17 cellular contexts compared by ENCODE assay signal in the genomic region with DNA sequence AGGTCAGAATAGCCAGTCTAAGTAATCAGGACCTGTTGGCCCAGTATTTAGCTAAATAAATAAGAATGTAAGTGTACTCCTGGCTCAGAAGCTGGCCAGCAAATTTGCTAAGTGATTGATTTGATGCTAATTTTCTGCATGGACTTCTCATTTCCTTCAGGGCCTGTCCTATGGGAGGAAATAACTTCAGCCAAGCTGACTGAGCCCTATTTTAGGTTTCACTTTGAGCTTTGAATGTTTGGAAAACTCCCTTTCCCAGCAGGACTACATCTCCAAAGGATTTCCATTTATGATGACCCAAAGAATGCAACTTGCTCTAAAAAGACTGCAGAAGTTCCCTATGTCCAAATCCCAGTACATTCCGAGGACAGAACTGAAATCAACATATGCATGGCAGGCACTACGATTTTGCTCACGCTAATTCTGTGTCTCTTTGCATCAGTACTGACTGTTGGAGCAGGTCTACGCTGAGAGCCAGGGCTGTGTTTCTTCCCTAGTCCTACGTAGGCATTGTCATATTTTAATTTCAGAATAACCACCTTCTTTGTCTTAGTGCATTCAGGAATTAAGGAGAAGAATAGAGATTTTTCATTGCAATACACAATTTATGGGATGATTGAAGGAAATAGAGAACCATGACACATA.
A peak's percentile ranks its signal among the peaks of the same experiment; 100 is the strongest.
DNase-seq lines count a peak whose midpoint lies in the region; ATAC-seq, FAIRE-seq and TF ChIP-seq lines count a peak whose summit lies in the region.
"Had no signal": no experiment of that assay in that cellular context is flagged by ENCODE, and none has a peak within 500 bp of the region (broad histone marks: within the 10 kb centered on the region; RNA-seq: fewer than 3 reads in every experiment).

No MANE protein-coding gene starts in this region.

- TF ChIP-seq POLR2A in H54 (IDR thresholded peaks at IDR 0.05; ENCODE audit: low read depth, low read length), result no peak

- H3K4me3 ChIP-seq in kidney (ENCODE audit: low read length in 2 of 2), result peak overlapping the region; percentile 9 to 40
- peak overlapping the region; percentile 25 for H3K4me3 ChIP-seq in skeletal muscle cell (ENCODE audit: low read depth, low read length)

- intact Hi-C loops in kidney (cut with DNase I), result no loop called here

- ATAC-seq in GM18861 (IDR thresholded peaks at IDR 0.05; ENCODE audit: unreplicated experiment), result no peak
- ATAC-seq: activated CD4-positive, alpha-beta T cell treated with anti-CD3 and anti-CD28 coated beads for 36 hours; esophagus mucosa; left colon; naive thymus-derived CD4-positive, alpha-beta T cell had no signal

- H3K4me1 ChIP-seq in kidney (ENCODE audit: control insufficient read depth in 1 of 2, insufficient read depth in 1 of 2, low read depth in 1 of 2, low read length in 2 of 2), result peaks cover 0 to 6% of the 10 kb centered on the region in 2 donors

- no peak overlapping the region for H3K9ac ChIP-seq in kidney (ENCODE audit: low read length in 2 of 2)

- H3K9me3 ChIP-seq in kidney (ENCODE audit: control insufficient read depth in 1 of 2, low read length in 2 of 2), result no peaks in the 10 kb centered on the region

- TF ChIP-seq CTCF in kidney (IDR thresholded peaks at IDR 0.05; ENCODE audit: borderline replicate concordance, extremely low read depth, insufficient read depth), result no peak

- DNase-seq in H54 (ENCODE audit: insufficient read length, low spot score), result no peak
- peak; percentile 6 to 39 for DNase-seq in dermis microvascular lymphatic vessel endothelial cell (ENCODE audit: low read depth in 2 of 2)
- no peak for DNase-seq in kidney
- DNase-seq in skeletal muscle cell (ENCODE audit: low read depth), result no peak
- no peak for DNase-seq in NCI-H226
- no peak for DNase-seq in NOMO-1 treated with dmso at 0.1 percent for 144 hours (lab: John Stamatoyannopoulos, UW; ENCODE audit: unreplicated experiment)
- DNase-seq in hypothalamus (lab: John Stamatoyannopoulos, UW), result no peak
- DNase-seq: activated CD4-positive, alpha-beta T cell treated with anti-CD3 and anti-CD28 coated beads for 36 hours; activated CD8-positive, alpha-beta memory T cell treated with anti-CD3 and anti-CD28 coated beads, Interleukin-2, amount 50 U/mL, for 48 hours; activated naive CD4-positive, alpha-beta T cell; Calu3; left colon; naive thymus-derived CD4-positive, alpha-beta T cell; NCI-H1105 treated with DMSO at 0.1 percent for 48 hours; SHP77 treated with DMSO at 0.1 percent for 48 hours had no signal

- FAIRE-seq in H54 (lab: Jason Lieb, UNC), result peak; percentile 41
- FAIRE-seq in kidney (lab: Jason Lieb, UNC), result no peak

- no peaks in the 10 kb centered on the region for H3K36me3 ChIP-seq in kidney (ENCODE audit: control insufficient read depth in 1 of 2, insufficient read depth in 2 of 2, low read length in 2 of 2)

- H3K27ac ChIP-seq in kidney (ENCODE audit: low read depth in 2 of 2, low read length in 2 of 2), result no peak overlapping the region

Comparison
In these comparisons a context has a peak if more than half of its experiments do, and no peak if none do; other contexts are left out.
1. DNase-seq: peak in dermis microvascular lymphatic vessel endothelial cell (2 of 2); none in H54 (single experiment), kidney (single experiment), skeletal muscle cell (single experiment), NCI-H226 (single experiment), NOMO-1 treated with dmso at 0.1 percent for 144 hours (single experiment) and hypothalamus (0 of 51).